11 cellular contexts compared by ENCODE assay signal in genomic region chr2:230408244-230408842, GRCh38. TPM values are rescaled to one million over a fixed set of nuclear protein-coding genes. Genes with fewer than 3 reads are reported as not detected.
DNase-seq lines count a peak whose midpoint lies in the region; ATAC-seq and TF ChIP-seq lines count a peak whose summit lies in the region.
"Had no signal": no experiment of that assay in that cellular context is flagged by ENCODE, and none has a peak within 500 bp of the region (broad histone marks: within the 10 kb centered on the region; RNA-seq: fewer than 3 reads in every experiment).

No MANE protein-coding gene starts in this region.

- H3K4me1 ChIP-seq in liver (ENCODE audit: control insufficient read depth in 4 of 4, insufficient read depth in 4 of 4, low read length in 3 of 4) (peaks cover 3 to 18% (median 11%) of the 10 kb centered on the region in 4 donors), upper lobe of right lung (peaks cover 17% of the 10 kb centered on the region), PC-9 (replicated peaks; ENCODE audit: insufficient read depth) (peaks cover 4% of the 10 kb centered on the region; the same call in 1 of the 2 replicates)

- ATAC-seq in upper lobe of right lung (no peak), HG02885 (IDR thresholded peaks at IDR 0.05; ENCODE audit: poor library complexity, unreplicated experiment) (no peak), GM18858 (IDR thresholded peaks at IDR 0.05; ENCODE audit: unreplicated experiment) (no peak)

- DNase-seq in activated naive CD8-positive, alpha-beta T cell treated with anti-CD3 and anti-CD28 coated beads for 36 hours, result no peak
- peak; percentile 90 to 93 for DNase-seq in cardiac fibroblast (ENCODE audit: low read depth in 2 of 2)
- no peak for DNase-seq in upper lobe of right lung
- DNase-seq in PC-9, result no peak
- DNase-seq: activated CD4-positive, CD25-positive, alpha-beta regulatory T cell treated with anti-CD3 and anti-CD28 coated beads, Interleukin-2, amount 50 U/mL, for 72 hours; NCI-H82 had no signal

- POLR2A ChIA-PET in PC-9 (lab: Charles Lee; ENCODE audit: unreplicated experiment), result no interaction called here

- no peaks in the 10 kb centered on the region for H4K20me1 ChIP-seq in PC-9 (ENCODE audit: insufficient read depth)

- no peaks in the 10 kb centered on the region for H3K79me2 ChIP-seq in PC-9 (ENCODE audit: low read depth)

- no peaks in the 10 kb centered on the region for H3K9me3 Mint-ChIP-seq in activated naive CD8-positive, alpha-beta T cell (ENCODE audit: low read depth)
- H3K9me3 Mint-ChIP-seq in activated naive CD8-positive, alpha-beta T cell treated with anti-CD3 and anti-CD28 coated beads for 36 hours, result peaks cover 5% of the 10 kb centered on the region

- no peaks in the 10 kb centered on the region for H3K9me2 ChIP-seq in PC-9 (ENCODE audit: insufficient read depth)

- H3K27me3 ChIP-seq in liver (ENCODE audit: control insufficient read depth in 4 of 4, insufficient read depth in 4 of 4, low read length in 3 of 4) (no peaks in the 10 kb centered on the region), upper lobe of right lung (no peaks in the 10 kb centered on the region), PC-9 (ENCODE audit: insufficient read depth, low read depth) (no peaks in the 10 kb centered on the region)

- H3K4me3 ChIP-seq in cardiac fibroblast (replicated peaks in 1 of 2; ENCODE audit: low read depth in 2 of 2, low read length in 2 of 2) (no peak overlapping the region), liver (ENCODE audit: low read depth in 1 of 3, low read length in 3 of 3) (no peak overlapping the region), upper lobe of right lung (no peak overlapping the region), PC-9 (no peak overlapping the region)

- no peak overlapping the region for H2AFZ ChIP-seq in PC-9

- no peak for TF ChIP-seq CTCF in cardiac fibroblast (IDR thresholded peaks at IDR 0.05; ENCODE audit: low read depth, low read length)
- no peak for TF ChIP-seq CTCF in liver (IDR thresholded peaks at IDR 0.05; ENCODE audit: low read depth, low read length, missing input control)
- TF ChIP-seq CTCF in upper lobe of right lung (IDR thresholded peaks at IDR 0.05), result no peak
- no peak for TF ChIP-seq CTCF in PC-9 (conservative IDR thresholded peaks at IDR 0.05)

- no peak overlapping the region for H3K4me2 ChIP-seq in PC-9

- peak overlapping the region; percentile 52 for H3K27ac Mint-ChIP-seq in activated naive CD8-positive, alpha-beta T cell
- H3K27ac Mint-ChIP-seq in activated naive CD8-positive, alpha-beta T cell treated with anti-CD3 and anti-CD28 coated beads for 36 hours, result no peak overlapping the region

- TF ChIP-seq RAD21 in liver (IDR thresholded peaks at IDR 0.05), result peak in 1 of 2 donors; percentile 12

- intact Hi-C loops in upper lobe of right lung (cut with DNase I) (no loop called here), PC-9 (cut with micrococcal nuclease; ENCODE audit: unreplicated experiment) (no loop called here)

- peaks cover 1 to 7% (median 4%) of the 10 kb centered on the region in 4 donors for H3K36me3 ChIP-seq in liver (ENCODE audit: control insufficient read depth in 4 of 4, insufficient read depth in 3 of 4, low read depth in 1 of 4, low read length in 3 of 4)
- peaks cover 5% of the 10 kb centered on the region for H3K36me3 ChIP-seq in upper lobe of right lung
- no peaks in the 10 kb centered on the region for H3K36me3 ChIP-seq in PC-9 (ENCODE audit: low read depth)

- no peaks in the 10 kb centered on the region for H3K27me3 Mint-ChIP-seq in activated naive CD8-positive, alpha-beta T cell
- H3K27me3 Mint-ChIP-seq in activated naive CD8-positive, alpha-beta T cell treated with anti-CD3 and anti-CD28 coated beads for 36 hours, result no peaks in the 10 kb centered on the region

- no peaks in the 10 kb centered on the region for H3K9me3 ChIP-seq in liver (ENCODE audit: control insufficient read depth in 4 of 4, low read length in 3 of 4)
- no peaks in the 10 kb centered on the region for H3K9me3 ChIP-seq in upper lobe of right lung
- no peaks in the 10 kb centered on the region for H3K9me3 ChIP-seq in PC-9 (ENCODE audit: insufficient read depth, low read depth)

- peak overlapping the region; percentile 10 to 67 for H3K27ac ChIP-seq in liver (ENCODE audit: low read depth in 1 of 2, low read length in 2 of 2)
- peak overlapping the region; percentile 32 for H3K27ac ChIP-seq in upper lobe of right lung
- no peak overlapping the region for H3K27ac ChIP-seq in PC-9
- H3K27ac ChIP-seq: C4-2B had no signal

- BruUV-seq in PC-9 (replicated peaks; lab: Mats Ljungman, UMichigan), result no TSS peak

- 63% methylated on average over 3 of the region's 3 CpGs for WGBS in liver

- no peak overlapping the region for H3K4me3 Mint-ChIP-seq in activated naive CD8-positive, alpha-beta T cell
- H3K4me3 Mint-ChIP-seq in activated naive CD8-positive, alpha-beta T cell treated with anti-CD3 and anti-CD28 coated beads for 36 hours, result no peak overlapping the region

- H3K9ac ChIP-seq in liver (ENCODE audit: low read depth in 1 of 2, low read length in 2 of 2), result no peak overlapping the region

- H3F3A ChIP-seq in PC-9 (ENCODE audit: insufficient read depth, low read depth), result no peaks in the 10 kb centered on the region

- H3K4me1 Mint-ChIP-seq in activated naive CD8-positive, alpha-beta T cell (ENCODE audit: low read depth), result peaks cover 54% of the 10 kb centered on the region
- peaks cover 36% of the 10 kb centered on the region for H3K4me1 Mint-ChIP-seq in activated naive CD8-positive, alpha-beta T cell treated with anti-CD3 and anti-CD28 coated beads for 36 hours

- CTCF ChIA-PET in PC-9 (lab: Charles Lee), result no interaction called here

- peaks cover 15% of the 10 kb centered on the region for H3K36me3 Mint-ChIP-seq in activated naive CD8-positive, alpha-beta T cell
- H3K36me3 Mint-ChIP-seq in activated naive CD8-positive, alpha-beta T cell treated with anti-CD3 and anti-CD28 coated beads for 36 hours, result peaks cover 38% of the 10 kb centered on the region

TF ChIP-seq in liver, 16 proteins besides CTCF, POLR2A, EP300 and RAD21 (continues in another document):
- no peak for TF ChIP-seq FOXA1 (IDR thresholded peaks at IDR 0.05)
- TF ChIP-seq EGR1 (IDR thresholded peaks at IDR 0.05; ENCODE audit: low read depth in 2 of 2), result no peak
- TF ChIP-seq ZBTB33 (IDR thresholded peaks at IDR 0.05), result no peak
- TF ChIP-seq SP1 (IDR thresholded peaks at IDR 0.05), result no peak
- peak in 1 of 2 donors; percentile 20 for TF ChIP-seq RXRA (IDR thresholded peaks at IDR 0.05)
- TF ChIP-seq JUND (IDR thresholded peaks at IDR 0.05), result peak in 1 of 2 donors; percentile 18
- TF ChIP-seq GABPA (IDR thresholded peaks at IDR 0.05 in 1 of 2, conservative IDR thresholded peaks at IDR 0.05 in 1 of 2), result peak in 1 of 2 donors; percentile 45
- TF ChIP-seq HNF4A (conservative IDR thresholded peaks at IDR 0.05), result no peak
- TF ChIP-seq, protein P1, sequence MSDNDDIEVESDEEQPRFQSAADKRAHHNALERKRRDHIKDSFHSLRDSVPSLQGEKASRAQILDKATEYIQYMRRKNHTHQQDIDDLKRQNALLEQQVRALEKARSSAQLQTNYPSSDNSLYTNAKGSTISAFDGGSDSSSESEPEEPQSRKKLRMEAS (IDR thresholded peaks at IDR 0.05), result no peak
- TF ChIP-seq, protein P2, sequence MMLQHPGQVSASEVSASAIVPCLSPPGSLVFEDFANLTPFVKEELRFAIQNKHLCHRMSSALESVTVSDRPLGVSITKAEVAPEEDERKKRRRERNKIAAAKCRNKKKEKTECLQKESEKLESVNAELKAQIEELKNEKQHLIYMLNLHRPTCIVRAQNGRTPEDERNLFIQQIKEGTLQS (IDR thresholded peaks at IDR 0.05), result no peak
- peak; percentile 82 for TF ChIP-seq NR2F2 (IDR thresholded peaks at IDR 0.05)
- TF ChIP-seq, protein P3, sequence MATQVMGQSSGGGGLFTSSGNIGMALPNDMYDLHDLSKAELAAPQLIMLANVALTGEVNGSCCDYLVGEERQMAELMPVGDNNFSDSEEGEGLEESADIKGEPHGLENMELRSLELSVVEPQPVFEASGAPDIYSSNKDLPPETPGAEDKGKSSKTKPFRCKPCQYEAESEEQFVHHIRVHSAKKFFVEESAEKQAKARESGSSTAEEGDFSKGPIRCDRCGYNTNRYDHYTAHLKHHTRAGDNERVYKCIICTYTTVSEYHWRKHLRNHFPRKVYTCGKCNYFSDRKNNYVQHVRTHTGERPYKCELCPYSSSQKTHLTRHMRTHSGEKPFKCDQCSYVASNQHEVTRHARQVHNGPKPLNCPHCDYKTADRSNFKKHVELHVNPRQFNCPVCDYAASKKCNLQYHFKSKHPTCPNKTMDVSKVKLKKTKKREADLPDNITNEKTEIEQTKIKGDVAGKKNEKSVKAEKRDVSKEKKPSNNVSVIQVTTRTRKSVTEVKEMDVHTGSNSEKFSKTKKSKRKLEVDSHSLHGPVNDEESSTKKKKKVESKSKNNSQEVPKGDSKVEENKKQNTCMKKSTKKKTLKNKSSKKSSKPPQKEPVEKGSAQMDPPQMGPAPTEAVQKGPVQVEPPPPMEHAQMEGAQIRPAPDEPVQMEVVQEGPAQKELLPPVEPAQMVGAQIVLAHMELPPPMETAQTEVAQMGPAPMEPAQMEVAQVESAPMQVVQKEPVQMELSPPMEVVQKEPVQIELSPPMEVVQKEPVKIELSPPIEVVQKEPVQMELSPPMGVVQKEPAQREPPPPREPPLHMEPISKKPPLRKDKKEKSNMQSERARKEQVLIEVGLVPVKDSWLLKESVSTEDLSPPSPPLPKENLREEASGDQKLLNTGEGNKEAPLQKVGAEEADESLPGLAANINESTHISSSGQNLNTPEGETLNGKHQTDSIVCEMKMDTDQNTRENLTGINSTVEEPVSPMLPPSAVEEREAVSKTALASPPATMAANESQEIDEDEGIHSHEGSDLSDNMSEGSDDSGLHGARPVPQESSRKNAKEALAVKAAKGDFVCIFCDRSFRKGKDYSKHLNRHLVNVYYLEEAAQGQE (IDR thresholded peaks at IDR 0.05), result no peak
- TF ChIP-seq FOXA2 (IDR thresholded peaks at IDR 0.05), result no peak

RNA-seq across cellular contexts. Expression of gene SP100, which starts 7.7 kb away (rescaled TPM):
- 100 to 1,000 TPM; 108 to 112 TPM for total RNA-seq in activated naive CD8-positive, alpha-beta T cell treated with anti-CD3 and anti-CD28 coated beads for 36 hours
- total RNA-seq in liver, result 10 to 100 TPM; 29.0 to 37.1 TPM
- polyA plus RNA-seq in liver, result 10 to 100 TPM; 21.9 to 45.5 TPM
- total RNA-seq in upper lobe of right lung, result 156 TPM
- 50.2 and 61.7 TPM in 2 replicates for total RNA-seq in PC-9 (2021)

Comparison
In these comparisons a context has a peak if more than half of its experiments do, and no peak if none do; other contexts are left out.
1. DNase-seq: peak in cardiac fibroblast (2 of 2); none in activated naive CD8-positive, alpha-beta T cell treated with anti-CD3 and anti-CD28 coated beads for 36 hours (single experiment), upper lobe of right lung (single experiment) and PC-9 (0 of 2).